Comparison of ENCODE assay signal across 29 cellular contexts in genomic region chr10:72513910-72514309, GRCh38.
"Had no signal": no experiment of that assay in that cellular context is flagged by ENCODE, and none has a peak within 500 bp of the region (broad histone marks: within the 10 kb centered on the region; RNA-seq: fewer than 3 reads in every experiment).

No MANE protein-coding gene starts in this region.

- H3K36me3 Mint-ChIP-seq: stimulated activated effector memory CD8-positive, alpha-beta T cell treated with anti-CD3 and anti-CD28 coated beads, Interleukin-12 subunit alpha, Interleukin-12 subunit beta, amount 100 ng/mL, for 72 hours had no signal

- H3K4me3 Mint-ChIP-seq: stimulated activated effector memory CD8-positive, alpha-beta T cell treated with anti-CD3 and anti-CD28 coated beads, Interleukin-12 subunit alpha, Interleukin-12 subunit beta, amount 100 ng/mL, for 72 hours; stimulated activated memory B cell treated with anti-CD40 and anti-IgM and Interleukin-4, amounts not matched to agents 10 μg/mL and 1 μg/mL and 100 μg/mL, for 72 hours; stimulated activated naive B cell treated with anti-CD40 and anti-IgM and Interleukin-4, amounts not matched to agents 10 μg/mL and 1 μg/mL and 100 μg/mL, for 72 hours; stimulated activated naive CD8-positive, alpha-beta T cell treated with anti-CD3 and anti-CD28 coated beads, Interleukin-15, amount 100 ng/mL, for 72 hours; stimulated activated naive CD8-positive, alpha-beta T cell treated with anti-CD3 and anti-CD28 coated beads, Interleukin-15, Interleukin-2, amounts not matched to agents 100 ng/mL and 50 ng/mL, for 24 hours; type B pancreatic cell had no signal

- H3K4me1 Mint-ChIP-seq: stimulated activated effector memory CD8-positive, alpha-beta T cell treated with anti-CD3 and anti-CD28 coated beads, Interleukin-12 subunit alpha, Interleukin-12 subunit beta, amount 100 ng/mL, for 72 hours; stimulated activated memory B cell treated with anti-CD40 and anti-IgM and Interleukin-4, amounts not matched to agents 10 μg/mL and 1 μg/mL and 100 μg/mL, for 72 hours had no signal

- H3K27ac Mint-ChIP-seq: stimulated activated effector memory CD8-positive, alpha-beta T cell treated with anti-CD3 and anti-CD28 coated beads, Interleukin-12 subunit alpha, Interleukin-12 subunit beta, amount 100 ng/mL, for 72 hours; stimulated activated memory B cell treated with anti-CD40 and anti-IgM and Interleukin-4, amounts not matched to agents 10 μg/mL and 1 μg/mL and 100 μg/mL, for 72 hours; stimulated activated naive B cell treated with anti-CD40 and anti-IgM and Interleukin-4, amounts not matched to agents 10 μg/mL and 1 μg/mL and 100 μg/mL, for 72 hours; stimulated activated naive CD8-positive, alpha-beta T cell treated with anti-CD3 and anti-CD28 coated beads, Interleukin-15, amount 100 ng/mL, for 72 hours; stimulated activated naive CD8-positive, alpha-beta T cell treated with anti-CD3 and anti-CD28 coated beads, Interleukin-15, Interleukin-2, amounts not matched to agents 100 ng/mL and 50 ng/mL, for 24 hours; type B pancreatic cell had no signal

- DNase-seq: stimulated activated CD4-positive, alpha-beta T cell treated with anti-CD3 and anti-CD28 coated beads, Interleukin-2, amount 100 ng/mL, for 48 hours; stimulated activated CD4-positive, alpha-beta T cell treated with anti-CD3 and anti-CD28 coated beads, Interleukin-4, amount 100 ng/mL, for 1 hour; stimulated activated CD4-positive, alpha-beta T cell treated with anti-CD3 and anti-CD28 coated beads, Interleukin-4, amount 100 ng/mL, for 24 hours; stimulated activated CD4-positive, alpha-beta T cell treated with anti-CD3 and anti-CD28 coated beads, Interleukin-4, amount 100 ng/mL, for 4 hours; stimulated activated CD8-positive, alpha-beta memory T cell treated with anti-CD3 and anti-CD28 coated beads, Interleukin-4, amount 100 ng/mL, for 48 hours; stimulated activated naive B cell treated with anti-CD40 and anti-IgM and Interleukin-4, amounts not matched to agents 10 μg/mL and 1 μg/mL and 100 μg/mL, for 72 hours; stimulated activated naive CD4-positive, alpha-beta T cell; stimulated activated naive CD4-positive, alpha-beta T cell treated with Interleukin-2 at 50 U/mL for 16 hours; stimulated activated naive CD8-positive, alpha-beta T cell treated with anti-CD3 and anti-CD28 coated beads, Interleukin-15, amount 100 ng/mL, for 72 hours; stimulated activated naive CD8-positive, alpha-beta T cell treated with anti-CD3 and anti-CD28 coated beads, Interleukin-15, Interleukin-2, amounts not matched to agents 100 U/mL and 50 U/mL, for 24 hours; stomach; substantia nigra; testis; thyroid gland; tibial artery; transverse colon; trophoblast cell; upper lobe of left lung; upper lobe of right lung; uterus had no signal

- H3K9me3 ChIP-seq: stomach, suprapubic skin, testis, thoracic aorta, thyroid gland, tibial artery, tibial nerve, transverse colon, upper lobe of left lung, upper lobe of right lung, uterus, vagina had no signal

- ATAC-seq: stimulated activated effector memory CD8-positive, alpha-beta T cell treated with anti-CD3 and anti-CD28 coated beads, Interleukin-12 subunit alpha, Interleukin-12 subunit beta, amount 100 ng/mL, for 72 hours; stimulated activated memory B cell treated with anti-CD40 and anti-IgM and Interleukin-4, amounts not matched to agents 10 μg/mL and 1 μg/mL and 100 μg/mL, for 72 hours; stimulated activated naive B cell treated with anti-CD40 and anti-IgM and Interleukin-4, amounts not matched to agents 10 μg/mL and 1 μg/mL and 100 μg/mL, for 72 hours; stimulated activated naive CD8-positive, alpha-beta T cell treated with anti-CD3 and anti-CD28 coated beads, Interleukin-15, amount 100 ng/mL, for 72 hours; stimulated activated naive CD8-positive, alpha-beta T cell treated with anti-CD3 and anti-CD28 coated beads, Interleukin-15, Interleukin-2, amounts not matched to agents 100 U/mL and 50 U/mL, for 24 hours; upper lobe of right lung had no signal

- H3K27ac ChIP-seq: stomach, suprapubic skin, testis, thoracic aorta, thyroid gland, tibial artery, tibial nerve, transverse colon, upper lobe of left lung, upper lobe of right lung, uterus, vagina had no signal

- H3K27me3 Mint-ChIP-seq: stimulated activated memory B cell treated with anti-CD40 and anti-IgM and Interleukin-4, amounts not matched to agents 10 μg/mL and 1 μg/mL and 100 μg/mL, for 72 hours; stimulated activated naive B cell treated with anti-CD40 and anti-IgM and Interleukin-4, amounts not matched to agents 10 μg/mL and 1 μg/mL and 100 μg/mL, for 72 hours; stimulated activated naive CD8-positive, alpha-beta T cell treated with anti-CD3 and anti-CD28 coated beads, Interleukin-15, amount 100 ng/mL, for 72 hours; stimulated activated naive CD8-positive, alpha-beta T cell treated with anti-CD3 and anti-CD28 coated beads, Interleukin-15, Interleukin-2, amounts not matched to agents 100 ng/mL and 50 ng/mL, for 24 hours; type B pancreatic cell had no signal

- H3K36me3 ChIP-seq: thoracic aorta, thyroid gland, tibial artery, transverse colon, upper lobe of right lung, uterus, vagina had no signal

- H3K4me3 ChIP-seq: stomach, suprapubic skin, testis, thoracic aorta, thyroid gland, tibial artery, tibial nerve, transverse colon, upper lobe of left lung, upper lobe of right lung, uterus, vagina had no signal

- H3K27me3 ChIP-seq: stomach, suprapubic skin, testis, thyroid gland, tibial artery, tibial nerve, transverse colon, upper lobe of left lung, upper lobe of right lung, uterus, vagina had no signal

- FAIRE-seq: urothelium cell line had no signal

- H3K4me1 ChIP-seq: suprapubic skin, testis, thyroid gland, tibial artery, tibial nerve, transverse colon, upper lobe of right lung, uterus, vagina had no signal
